ENCODE assay signal across 1 cellular context in genomic region chr1:43776043-43776761, GRCh38.
A peak's percentile ranks its signal among the peaks of the same experiment; 100 is the strongest.
TF ChIP-seq lines count a peak whose summit lies in the region.

No MANE protein-coding gene starts in this region.

TF ChIP-seq in SK-N-SH, 30 proteins besides CTCF, POLR2A, EP300 and RAD21:
- TF ChIP-seq TEAD4 (IDR thresholded peaks at IDR 0.05; ENCODE audit: borderline replicate concordance, insufficient read depth) (0 out of 2 replicates have a peak, but pooled peaks have one; percentile 24), REST (IDR thresholded peaks at IDR 0.05; ENCODE audit: low read depth, low read length) (no peak), NFIC (IDR thresholded peaks at IDR 0.05; ENCODE audit: borderline replicate concordance) (peak; percentile 57; the same call in 1 of the 2 replicates), FOSL2 (IDR thresholded peaks at IDR 0.05; ENCODE audit: borderline replicate concordance, low read depth) (peak; percentile 65; the same call in 1 of the 2 replicates), POLR2AphosphoS5 (IDR thresholded peaks at IDR 0.05; ENCODE audit: low read depth, low read length) (no peak), RXRA (IDR thresholded peaks at IDR 0.05; ENCODE audit: borderline replicate concordance, low read depth) (no peak), GATA2 (CRISPR knock-in tag; IDR thresholded peaks at IDR 0.05) (no peak), RCOR1 (IDR thresholded peaks at IDR 0.05; ENCODE audit: low read length) (no peak), PBX3 (IDR thresholded peaks at IDR 0.05) (peak; percentile 83), SMC3 (IDR thresholded peaks at IDR 0.05; ENCODE audit: low read depth, low read length) (no peak), TCF12 (IDR thresholded peaks at IDR 0.05) (peak; percentile 85), CHD2 (IDR thresholded peaks at IDR 0.05; ENCODE audit: low read length, partially characterized antibody) (no peak), RFX5 (IDR thresholded peaks at IDR 0.05; ENCODE audit: low read length) (no peak), YY1 (IDR thresholded peaks at IDR 0.05; ENCODE audit: low read depth) (no peak), JUND (IDR thresholded peaks at IDR 0.05) (peak; percentile 59), TAF1 (IDR thresholded peaks at IDR 0.05; ENCODE audit: borderline replicate concordance, low read depth, low read length) (no peak)
- TF ChIP-seq, protein P1, sequence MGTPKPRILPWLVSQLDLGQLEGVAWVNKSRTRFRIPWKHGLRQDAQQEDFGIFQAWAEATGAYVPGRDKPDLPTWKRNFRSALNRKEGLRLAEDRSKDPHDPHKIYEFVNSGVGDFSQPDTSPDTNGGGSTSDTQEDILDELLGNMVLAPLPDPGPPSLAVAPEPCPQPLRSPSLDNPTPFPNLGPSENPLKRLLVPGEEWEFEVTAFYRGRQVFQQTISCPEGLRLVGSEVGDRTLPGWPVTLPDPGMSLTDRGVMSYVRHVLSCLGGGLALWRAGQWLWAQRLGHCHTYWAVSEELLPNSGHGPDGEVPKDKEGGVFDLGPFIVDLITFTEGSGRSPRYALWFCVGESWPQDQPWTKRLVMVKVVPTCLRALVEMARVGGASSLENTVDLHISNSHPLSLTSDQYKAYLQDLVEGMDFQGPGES (IDR thresholded peaks at IDR 0.05; ENCODE audit: low read depth, low read length): no peak
